ENCODE assay signal across 8 cellular contexts in the genomic region with DNA sequence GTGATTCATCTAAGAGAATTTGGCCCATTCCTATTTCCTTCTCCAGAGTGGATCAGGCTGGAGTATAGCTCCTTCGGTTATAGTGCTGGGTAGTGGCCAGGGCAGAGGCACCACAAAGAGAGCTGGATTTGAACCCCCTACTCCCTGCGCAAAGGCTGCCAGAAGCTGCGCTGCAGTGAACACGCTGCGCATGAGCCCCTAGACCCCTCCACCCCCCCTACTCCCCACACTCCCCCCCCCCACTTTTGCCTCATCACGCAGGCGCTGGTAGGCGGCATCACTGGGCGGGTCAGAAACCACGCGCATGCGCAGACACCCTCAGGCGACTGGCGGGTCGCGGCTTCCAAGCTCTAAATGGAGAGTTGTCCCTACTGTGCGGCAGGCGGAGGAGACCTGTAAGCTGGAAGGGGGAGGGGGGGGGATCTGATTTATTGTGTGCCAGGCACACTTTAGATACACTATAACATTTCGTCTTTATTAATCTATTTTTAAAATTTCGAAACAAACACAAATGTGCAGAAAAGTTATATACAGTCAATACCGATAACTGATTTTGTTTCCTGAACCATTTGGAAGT. TPM values are rescaled to one million over a fixed set of nuclear protein-coding genes. Genes with fewer than 3 reads are reported as not detected.
DNase-seq lines count a peak whose midpoint lies in the region; ATAC-seq and TF ChIP-seq lines count a peak whose summit lies in the region.

No MANE protein-coding gene starts in this region.

- H3K4me2 ChIP-seq in SK-N-SH (peak overlapping the region; percentile 96), osteoblast (ENCODE audit: insufficient read depth, low read length) (peak overlapping the region; percentile 99)

- ATAC-seq in GM19463 (IDR thresholded peaks at IDR 0.05; ENCODE audit: unreplicated experiment), result peak; percentile 44
- peak; percentile 59 to 67 for ATAC-seq in activated naive CD4-positive, alpha-beta T cell treated with anti-CD3 and anti-CD28 coated beads, Interleukin-2, amount 50 U/mL, for 72 hours

- H4K20me1 ChIP-seq in SK-N-SH (ENCODE audit: insufficient read depth) (peaks cover 4% of the 10 kb centered on the region; the same call in 1 of the 2 replicates), osteoblast (ENCODE audit: insufficient read depth, low read length) (peaks cover 9% of the 10 kb centered on the region)

- H3K9me3 ChIP-seq in SK-N-SH (no peaks in the 10 kb centered on the region), osteoblast (ENCODE audit: low read depth, low read length) (no peaks in the 10 kb centered on the region)

- POLR2A ChIA-PET in SK-N-SH (lab: Yijun Ruan, JAX), result interaction anchor here (0.6 to 3.0 kb wide), 5 partner anchors 12 to 340 kb away, joined by 3 to 19 read pairs (median 3); a partner anchor contains a TSS

- DNase-seq in AG20443 (ENCODE audit: low spot score) (peak; percentile 95), MV-4-11 (lab: John Stamatoyannopoulos, UW) (peak; percentile 69), SK-N-SH (peak; percentile 99), head of caudate nucleus (peak; percentile 83 to 97 (median 92)), osteoblast (ENCODE audit: insufficient read length, low spot score, missing footprints) (peak; percentile 97)
- peak; percentile 91 to 92 for DNase-seq in activated naive CD4-positive, alpha-beta T cell treated with anti-CD3 and anti-CD28 coated beads, Interleukin-2, amount 50 U/mL, for 72 hours (ENCODE audit: low spot score in 2 of 2)

- CTCF ChIA-PET in SK-N-SH (lab: Yijun Ruan, JAX), result interaction anchor here (0.6 to 1.9 kb wide), 15 partner anchors 10 to 205 kb away, joined by 3 to 14 read pairs (median 4); a partner anchor contains a TSS

- H2AFZ ChIP-seq in SK-N-SH (ENCODE audit: low read depth) (peak overlapping the region; percentile 84), osteoblast (ENCODE audit: low read length) (peak overlapping the region; percentile 89)

- H3K36me3 Mint-ChIP-seq in activated naive CD4-positive, alpha-beta T cell treated with anti-CD3 and anti-CD28 coated beads, Interleukin-2, amount 50 U/mL, for 72 hours, result peaks cover 0 to 3% of the 10 kb centered on the region in 2 donors

- peaks cover 69% of the 10 kb centered on the region for H3K79me2 ChIP-seq in SK-N-SH (ENCODE audit: insufficient read depth)
- peaks cover 46% of the 10 kb centered on the region for H3K79me2 ChIP-seq in osteoblast (ENCODE audit: insufficient read depth, low read length)

- intact Hi-C loops in head of caudate nucleus (cut with DNase I), result loop anchor here (2.0 to 5.0 kb wide), 4 partner anchors 40 to 205 kb away; a partner anchor contains a TSS

- no peaks in the 10 kb centered on the region for H3K9me3 Mint-ChIP-seq in activated naive CD4-positive, alpha-beta T cell treated with anti-CD3 and anti-CD28 coated beads, Interleukin-2, amount 50 U/mL, for 72 hours

- peaks cover 13 to 18% of the 10 kb centered on the region in 2 experiments for H3K36me3 ChIP-seq in SK-N-SH (replicated peaks in 1 of 2; ENCODE audit: control insufficient read depth in 1 of 2, insufficient read depth in 2 of 2, low read length in 1 of 2)
- peaks cover 11% of the 10 kb centered on the region for H3K36me3 ChIP-seq in osteoblast (ENCODE audit: insufficient read depth, low read length)

- peaks cover 4 to 17% of the 10 kb centered on the region in 2 experiments; a peak in 3 of 4 replicates for H3K4me1 ChIP-seq in SK-N-SH (ENCODE audit: control insufficient read depth in 1 of 2, insufficient read depth in 2 of 2, low read depth in 1 of 2, low read length in 1 of 2)
- H3K4me1 ChIP-seq in osteoblast (ENCODE audit: insufficient read depth, low read length), result peaks cover 33% of the 10 kb centered on the region

- H3K9ac ChIP-seq in SK-N-SH, result peak overlapping the region; percentile 69

- TF ChIP-seq CTCF in SK-N-SH (IDR thresholded peaks at IDR 0.05) (no peak), osteoblast (IDR thresholded peaks at IDR 0.05; ENCODE audit: extremely low read depth, low read depth, low read length) (no peak)

- TF ChIP-seq EP300 in SK-N-SH (IDR thresholded peaks at IDR 0.05; ENCODE audit: borderline replicate concordance in 1 of 2, low read depth in 1 of 2, low read length in 1 of 2), result no peak

- TF ChIP-seq RAD21 in SK-N-SH (IDR thresholded peaks at IDR 0.05; ENCODE audit: low read length), result no peak

- H3K27me3 ChIP-seq in SK-N-SH (ENCODE audit: insufficient read depth) (no peaks in the 10 kb centered on the region), osteoblast (ENCODE audit: insufficient read depth, low read length) (no peaks in the 10 kb centered on the region)

- H3F3A ChIP-seq in SK-N-SH (replicated peaks; ENCODE audit: insufficient read depth), result peaks cover 14% of the 10 kb centered on the region

- no peaks in the 10 kb centered on the region for H3K9me2 ChIP-seq in SK-N-SH

- 1% methylated on average over 17 of the region's 21 CpGs for WGBS in SK-N-SH (ENCODE audit: low lambda C conversion rate)

- H3K27ac ChIP-seq in SK-N-SH (ENCODE audit: low read depth in 2 of 2, low read length in 1 of 2) (peak overlapping the region; percentile 67 to 77), osteoblast (ENCODE audit: low read depth, low read length) (peak overlapping the region; percentile 56), temporal lobe (ENCODE audit: low read depth, low read length) (peak overlapping the region; percentile 48)

- H3K27ac Mint-ChIP-seq in activated naive CD4-positive, alpha-beta T cell treated with anti-CD3 and anti-CD28 coated beads, Interleukin-2, amount 50 U/mL, for 72 hours, result peak overlapping the region; percentile 83 to 97

- peak overlapping the region; percentile 44 to 76 for H3K4me3 ChIP-seq in SK-N-SH (ENCODE audit: low read depth in 2 of 2, low read length in 1 of 2)
- peak overlapping the region; percentile 71 for H3K4me3 ChIP-seq in osteoblast (ENCODE audit: insufficient read depth, low read length)

TF ChIP-seq in SK-N-SH, 30 proteins besides CTCF, POLR2A, EP300 and RAD21:
- no peak for TF ChIP-seq FOXM1 (IDR thresholded peaks at IDR 0.05; ENCODE audit: low read depth)
- TF ChIP-seq EZH2phosphoT487 (IDR thresholded peaks at IDR 0.05; ENCODE audit: borderline replicate concordance, low read depth), result no peak
- TF ChIP-seq, protein P1, sequence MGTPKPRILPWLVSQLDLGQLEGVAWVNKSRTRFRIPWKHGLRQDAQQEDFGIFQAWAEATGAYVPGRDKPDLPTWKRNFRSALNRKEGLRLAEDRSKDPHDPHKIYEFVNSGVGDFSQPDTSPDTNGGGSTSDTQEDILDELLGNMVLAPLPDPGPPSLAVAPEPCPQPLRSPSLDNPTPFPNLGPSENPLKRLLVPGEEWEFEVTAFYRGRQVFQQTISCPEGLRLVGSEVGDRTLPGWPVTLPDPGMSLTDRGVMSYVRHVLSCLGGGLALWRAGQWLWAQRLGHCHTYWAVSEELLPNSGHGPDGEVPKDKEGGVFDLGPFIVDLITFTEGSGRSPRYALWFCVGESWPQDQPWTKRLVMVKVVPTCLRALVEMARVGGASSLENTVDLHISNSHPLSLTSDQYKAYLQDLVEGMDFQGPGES (IDR thresholded peaks at IDR 0.05; ENCODE audit: low read depth, low read length), result no peak
- TF ChIP-seq NFIC (IDR thresholded peaks at IDR 0.05; ENCODE audit: borderline replicate concordance), result no peak
- TF ChIP-seq, protein P2, sequence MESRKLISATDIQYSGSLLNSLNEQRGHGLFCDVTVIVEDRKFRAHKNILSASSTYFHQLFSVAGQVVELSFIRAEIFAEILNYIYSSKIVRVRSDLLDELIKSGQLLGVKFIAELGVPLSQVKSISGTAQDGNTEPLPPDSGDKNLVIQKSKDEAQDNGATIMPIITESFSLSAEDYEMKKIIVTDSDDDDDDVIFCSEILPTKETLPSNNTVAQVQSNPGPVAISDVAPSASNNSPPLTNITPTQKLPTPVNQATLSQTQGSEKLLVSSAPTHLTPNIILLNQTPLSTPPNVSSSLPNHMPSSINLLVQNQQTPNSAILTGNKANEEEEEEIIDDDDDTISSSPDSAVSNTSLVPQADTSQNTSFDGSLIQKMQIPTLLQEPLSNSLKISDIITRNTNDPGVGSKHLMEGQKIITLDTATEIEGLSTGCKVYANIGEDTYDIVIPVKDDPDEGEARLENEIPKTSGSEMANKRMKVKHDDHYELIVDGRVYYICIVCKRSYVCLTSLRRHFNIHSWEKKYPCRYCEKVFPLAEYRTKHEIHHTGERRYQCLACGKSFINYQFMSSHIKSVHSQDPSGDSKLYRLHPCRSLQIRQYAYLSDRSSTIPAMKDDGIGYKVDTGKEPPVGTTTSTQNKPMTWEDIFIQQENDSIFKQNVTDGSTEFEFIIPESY (IDR thresholded peaks at IDR 0.05; ENCODE audit: borderline replicate concordance, low read depth), result no peak
- TF ChIP-seq RCOR1 (IDR thresholded peaks at IDR 0.05; ENCODE audit: low read length), result no peak
- TF ChIP-seq POLR2AphosphoS5 (IDR thresholded peaks at IDR 0.05; ENCODE audit: low read depth, low read length), result peak; percentile 59; the same call in 1 of the 2 replicates
- TF ChIP-seq, protein P3, sequence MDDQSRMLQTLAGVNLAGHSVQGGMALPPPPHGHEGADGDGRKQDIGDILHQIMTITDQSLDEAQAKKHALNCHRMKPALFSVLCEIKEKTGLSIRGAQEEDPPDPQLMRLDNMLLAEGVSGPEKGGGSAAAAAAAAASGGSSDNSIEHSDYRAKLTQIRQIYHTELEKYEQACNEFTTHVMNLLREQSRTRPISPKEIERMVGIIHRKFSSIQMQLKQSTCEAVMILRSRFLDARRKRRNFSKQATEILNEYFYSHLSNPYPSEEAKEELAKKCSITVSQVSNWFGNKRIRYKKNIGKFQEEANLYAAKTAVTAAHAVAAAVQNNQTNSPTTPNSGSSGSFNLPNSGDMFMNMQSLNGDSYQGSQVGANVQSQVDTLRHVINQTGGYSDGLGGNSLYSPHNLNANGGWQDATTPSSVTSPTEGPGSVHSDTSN (IDR thresholded peaks at IDR 0.05), result no peak
- peak; percentile 86 for TF ChIP-seq NRF1 (IDR thresholded peaks at IDR 0.05; ENCODE audit: low read depth, low read length)

RNA-seq across cellular contexts. Expression of a gene that starts 38.7 kb away (rescaled TPM):
- 203 and 219 TPM in 2 replicates for polyA plus RNA-seq in SK-N-SH (2012; rRNA removed)
- 266 and 361 TPM in 2 replicates for polyA plus RNA-seq in SK-N-SH (2012; cell fraction: cytosol; rRNA removed)
- 150 and 210 TPM in 2 replicates for polyA plus RNA-seq in SK-N-SH (2012; cell fraction: nucleus; rRNA removed)
- total RNA-seq in activated naive CD4-positive, alpha-beta T cell treated with anti-CD3 and anti-CD28 coated beads, Interleukin-2, amount 50 U/mL, for 72 hours, result 100 to 1,000 TPM; 402 to 437 TPM
- total RNA-seq in osteoblast, result 130 and 154 TPM in 2 replicates
- 127 TPM for total RNA-seq in temporal lobe

RNA-seq across cellular contexts. Expression of a gene that starts 58.0 kb away (rescaled TPM):
- polyA plus RNA-seq in SK-N-SH (2012; rRNA removed), result 0.74 and 1.0 TPM in 2 replicates
- polyA plus RNA-seq in SK-N-SH (2012; cell fraction: cytosol; rRNA removed), result 1.2 and 1.9 TPM in 2 replicates
- 0.96 and 2.5 TPM in 2 replicates for polyA plus RNA-seq in SK-N-SH (2012; cell fraction: nucleus; rRNA removed)
- total RNA-seq in activated naive CD4-positive, alpha-beta T cell treated with anti-CD3 and anti-CD28 coated beads, Interleukin-2, amount 50 U/mL, for 72 hours, result not detected
- total RNA-seq in osteoblast (2.2 and 2.9 TPM in 2 replicates), temporal lobe (0.49 TPM)

Comparison
In these comparisons a context has a peak if more than half of its experiments do, and no peak if none do; other contexts are left out.
1. Peak in every context shown above with its lines: DNase-seq, ATAC-seq, H3K4me3 ChIP-seq and H3K27ac ChIP-seq.